In the genomic region with DNA sequence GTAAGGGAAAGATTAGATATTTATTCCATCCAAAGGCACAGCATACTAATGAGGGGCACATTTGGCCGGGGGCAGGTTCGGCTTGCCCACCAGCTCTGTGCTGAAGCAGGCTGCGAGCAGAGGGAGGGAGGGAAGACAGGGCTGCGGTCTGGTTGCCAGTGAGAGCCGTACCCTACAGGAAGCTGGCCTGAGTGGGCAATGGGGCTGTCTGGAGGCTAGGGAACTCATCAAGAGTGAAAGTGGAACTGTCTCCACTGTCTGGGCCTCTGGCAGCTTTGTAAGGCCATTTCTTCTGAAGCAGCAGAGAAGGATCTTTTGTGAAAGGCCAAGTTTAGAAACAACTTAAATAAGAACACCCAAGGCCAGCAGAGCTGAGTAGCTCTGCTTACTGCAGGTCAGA, we compare ENCODE assay signal across 12 cellular contexts.
DNase-seq lines count a peak whose midpoint lies in the region; ATAC-seq and FAIRE-seq lines count a peak whose summit lies in the region.
"Had no signal": no experiment of that assay in that cellular context is flagged by ENCODE, and none has a peak within 500 bp of the region (broad histone marks: within the 10 kb centered on the region; RNA-seq: fewer than 3 reads in every experiment).

No MANE protein-coding gene starts in this region.

- peak; percentile 79 for ATAC-seq in GM21619 (IDR thresholded peaks at IDR 0.05; ENCODE audit: unreplicated experiment)
- peak; percentile 65 for ATAC-seq in HG03571 (IDR thresholded peaks at IDR 0.05; ENCODE audit: unreplicated experiment)
- ATAC-seq in HG03280 (IDR thresholded peaks at IDR 0.05; ENCODE audit: unreplicated experiment) = no peak
- no peak for ATAC-seq in HG03025 (IDR thresholded peaks at IDR 0.05; ENCODE audit: low FRiP score, unreplicated experiment)

- peak; percentile 69 for FAIRE-seq in GM18507 (lab: Jason Lieb, UNC)
- FAIRE-seq: pancreas had no signal

- DNase-seq in GM18507 (ENCODE audit: extremely low spot score, insufficient read length, low read depth) = peak; percentile 56
- peak; percentile 41 for DNase-seq in midbrain (lab: John Stamatoyannopoulos, UW)
- DNase-seq in HK-2 (ENCODE audit: unreplicated experiment) = no peak
- no peak for DNase-seq in NCI-H1436 (lab: John Stamatoyannopoulos, UW)
- DNase-seq: cortex of kidney, H7, NCI-H1092, pancreas had no signal

Comparison
In these comparisons a context has a peak if more than half of its experiments do, and no peak if none do; other contexts are left out.
1. DNase-seq: peak in GM18507 (single experiment) and midbrain (single experiment); none in HK-2 (single experiment) and NCI-H1436 (single experiment).
2. ATAC-seq: peak in GM21619 (single experiment) and HG03571 (single experiment); none in HG03280 (single experiment) and HG03025 (single experiment).